ENCODE assay signal across 9 cellular contexts in genomic region chr3:36792342-36792741, GRCh38. TPM values are rescaled to one million over a fixed set of nuclear protein-coding genes. Genes with fewer than 3 reads are reported as not detected.
DNase-seq lines count a peak whose midpoint lies in the region; ATAC-seq and TF ChIP-seq lines count a peak whose summit lies in the region.
"Had no signal": no experiment of that assay in that cellular context is flagged by ENCODE, and none has a peak within 500 bp of the region (broad histone marks: within the 10 kb centered on the region; RNA-seq: fewer than 3 reads in every experiment).

No MANE protein-coding gene starts in this region.

- H3K27me3 Mint-ChIP-seq in CD14-positive monocyte (ENCODE audit: low read depth in 3 of 3), result peaks cover 3 to 9% (median 7%) of the 10 kb centered on the region in 3 donors

- H3K27me3 ChIP-seq in Panc1 (ENCODE audit: control insufficient read depth, insufficient read depth, low read length), result no peaks in the 10 kb centered on the region
- H3K27me3 ChIP-seq: BLaER1 treated with 17β-estradiol and CSF1 and Interleukin-3, amounts not matched to agents 10 nM and 100 nM had no signal

- POLR2A ChIA-PET in Panc1 (lab: Charles Lee), result no interaction called here

- H3K4me3 Mint-ChIP-seq in CD14-positive monocyte, result no peak overlapping the region

- intact Hi-C loops in Panc1 (cut with micrococcal nuclease; ENCODE audit: unreplicated experiment) (loop anchor here (5.0 kb wide), 1 partner anchor 75 kb away; no protein-coding TSS in a partner anchor), CD14-positive monocyte (cut with micrococcal nuclease) (no loop called here)

- CTCF ChIA-PET in Panc1 (lab: Charles Lee), result no interaction called here

- in situ Hi-C loops in Panc1 (cut with HindIII; ENCODE audit: low pct_unique_long_range_greater_than_20kb, low sequenced_read_pairs), result no loop called here

- H3K36me3 Mint-ChIP-seq in CD14-positive monocyte, result no peaks in the 10 kb centered on the region

- peaks cover 0 to 3% (median 0%) of the 10 kb centered on the region in 7 donors for H3K9me3 Mint-ChIP-seq in CD14-positive monocyte

- no peaks in the 10 kb centered on the region for H3K36me3 ChIP-seq in Panc1 (ENCODE audit: control insufficient read depth, insufficient read depth, low read length)
- H3K36me3 ChIP-seq: BLaER1 treated with 17β-estradiol and CSF1 and Interleukin-3, amounts not matched to agents 10 nM and 100 nM had no signal

- H3K4me3 ChIP-seq in Panc1 (ENCODE audit: low read depth in 2 of 2, low read length in 2 of 2) (no peak overlapping the region), fibroblast of the aortic adventitia (ENCODE audit: low read depth, low read length) (no peak overlapping the region)
- H3K4me3 ChIP-seq: BLaER1 treated with 17β-estradiol and CSF1 and Interleukin-3, amounts not matched to agents 10 nM and 100 nM had no signal

- ATAC-seq in Panc1, result peak; percentile 84
- no peak for ATAC-seq in GM18505 (IDR thresholded peaks at IDR 0.05; ENCODE audit: unreplicated experiment)

- H3K27ac ChIP-seq in Panc1 (ENCODE audit: low read length), result no peak overlapping the region
- H3K27ac ChIP-seq: BLaER1 treated with 17β-estradiol and CSF1 and Interleukin-3, amounts not matched to agents 10 nM and 100 nM had no signal

- no TSS peak for BruUV-seq in Panc1 (replicated peaks; lab: Mats Ljungman, UMichigan)

- peak; percentile 50 for TF ChIP-seq CTCF in Panc1 (IDR thresholded peaks at IDR 0.05)
- peak; percentile 57 for TF ChIP-seq CTCF in fibroblast of the aortic adventitia (IDR thresholded peaks at IDR 0.05; ENCODE audit: insufficient read depth, low read length)
- TF ChIP-seq CTCF in CD14-positive monocyte (IDR thresholded peaks at IDR 0.05), result no peak

- TF ChIP-seq POLR2A in GM18505 (IDR thresholded peaks at IDR 0.05; ENCODE audit: borderline replicate concordance, extremely low read depth, insufficient read depth, insufficient read length), result no peak

- no peaks in the 10 kb centered on the region for H3K9me3 ChIP-seq in Panc1 (ENCODE audit: control insufficient read depth, insufficient read depth, low read depth, low read length)
- H3K9me3 ChIP-seq: BLaER1 treated with 17β-estradiol and CSF1 and Interleukin-3, amounts not matched to agents 10 nM and 100 nM had no signal

- no peaks in the 10 kb centered on the region for H3K4me1 ChIP-seq in Panc1 (ENCODE audit: control insufficient read depth, insufficient read depth, low read length)

- H3K4me1 Mint-ChIP-seq in CD14-positive monocyte, result peaks cover 18% of the 10 kb centered on the region

- peak; percentile 19 to 50 (median 44) for DNase-seq in NCI-H1417 (lab: John Stamatoyannopoulos, UW)
- DNase-seq in NCI-H1417 treated with DMSO at 0.1 percent for 48 hours (lab: John Stamatoyannopoulos, UW), result no peak
- DNase-seq in HCEC 1CT, result peak; percentile 18
- peak; percentile 5 for DNase-seq in Panc1 (ENCODE audit: low read depth, low spot score)
- peak; percentile 39 for DNase-seq in fibroblast of the aortic adventitia (ENCODE audit: low read depth)
- DNase-seq in medulla oblongata (ENCODE audit: extremely low spot score), result no peak
- no peak for DNase-seq in CD14-positive monocyte (ENCODE audit: low spot score)

- no peak overlapping the region for H3K27ac Mint-ChIP-seq in CD14-positive monocyte

RNA-seq across cellular contexts. Expression of gene DCLK3, which starts 28.0 kb away (rescaled TPM):
- total RNA-seq in Panc1 (2021; ENCODE audit: unreplicated experiment) (not detected), fibroblast of the aortic adventitia (ENCODE audit: low replicate concordance) (0.25 TPM in 1 of 2 replicates, not detected in the other)
- polyA plus RNA-seq in Panc1 (2012; ENCODE audit: insufficient read length), result not detected
- not detected for polyA plus RNA-seq in CD14-positive monocyte

Comparison
In these comparisons a context has a peak if more than half of its experiments do, and no peak if none do; other contexts are left out.
1. DNase-seq: peak in NCI-H1417 (3 of 3), HCEC 1CT (single experiment), Panc1 (single experiment) and fibroblast of the aortic adventitia (single experiment); none in NCI-H1417 treated with DMSO at 0.1 percent for 48 hours (single experiment), medulla oblongata (single experiment) and CD14-positive monocyte (single experiment).